In the genomic region with DNA sequence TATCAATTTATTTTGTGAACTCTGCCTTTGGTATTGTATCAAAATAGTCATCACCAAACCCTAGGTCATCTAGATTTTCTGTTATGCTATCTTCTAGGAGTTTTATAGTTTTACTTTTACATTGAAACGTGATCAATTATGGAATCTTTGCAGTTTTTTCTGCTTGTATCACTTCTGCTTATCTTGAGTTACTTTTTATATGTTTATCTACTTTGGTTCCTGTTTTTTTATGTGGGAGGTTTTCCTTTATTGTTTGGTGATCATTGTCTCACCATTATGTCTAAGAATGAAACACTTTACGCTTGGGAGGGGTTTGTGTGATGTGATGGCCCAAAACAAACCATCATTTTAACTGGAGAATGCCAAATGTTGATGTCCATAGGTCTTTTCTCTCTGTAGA, we compare ENCODE assay signal across 14 cellular contexts.
"Had no signal": no experiment of that assay in that cellular context is flagged by ENCODE, and none has a peak within 500 bp of the region (broad histone marks: within the 10 kb centered on the region; RNA-seq: fewer than 3 reads in every experiment).

No MANE protein-coding gene starts in this region.

- ATAC-seq: activated CD4-positive, alpha-beta T cell treated with anti-CD3 and anti-CD28 coated beads for 36 hours; esophagus mucosa; lower lobe of right lung; stimulated activated naive CD8-positive, alpha-beta T cell treated with anti-CD3 and anti-CD28 coated beads, Interleukin-15, amount 100 ng/mL, for 72 hours had no signal

- DNase-seq: activated CD4-positive, alpha-beta memory T cell treated with anti-CD3 and anti-CD28 coated beads, Interleukin-2, amount 10 ng/mL, durations not matched to agents 7 days and 5 days; activated CD4-positive, alpha-beta T cell treated with anti-CD3 and anti-CD28 coated beads for 36 hours; activated naive CD8-positive, alpha-beta T cell treated with anti-CD3 and anti-CD28 coated beads, Interleukin-2, amount 10 ng/mL, durations not matched to agents 7 days and 5 days; activated T-cell treated with anti-CD3 and anti-CD28 coated beads, Interleukin-2, amount 50 U/mL, for 48 hours; aorta; glutamatergic neuron; immature natural killer cell; lower lobe of right lung; midbrain; naive B cell; retina; stimulated activated CD4-positive, alpha-beta T cell treated with anti-CD3 and anti-CD28 coated beads, Interleukin-4, amount 100 ng/mL, for 24 hours; stimulated activated naive CD8-positive, alpha-beta T cell treated with anti-CD3 and anti-CD28 coated beads, Interleukin-15, amount 100 ng/mL, for 72 hours had no signal
